Comparison of ENCODE assay signal across 6 cellular contexts in the genomic region with DNA sequence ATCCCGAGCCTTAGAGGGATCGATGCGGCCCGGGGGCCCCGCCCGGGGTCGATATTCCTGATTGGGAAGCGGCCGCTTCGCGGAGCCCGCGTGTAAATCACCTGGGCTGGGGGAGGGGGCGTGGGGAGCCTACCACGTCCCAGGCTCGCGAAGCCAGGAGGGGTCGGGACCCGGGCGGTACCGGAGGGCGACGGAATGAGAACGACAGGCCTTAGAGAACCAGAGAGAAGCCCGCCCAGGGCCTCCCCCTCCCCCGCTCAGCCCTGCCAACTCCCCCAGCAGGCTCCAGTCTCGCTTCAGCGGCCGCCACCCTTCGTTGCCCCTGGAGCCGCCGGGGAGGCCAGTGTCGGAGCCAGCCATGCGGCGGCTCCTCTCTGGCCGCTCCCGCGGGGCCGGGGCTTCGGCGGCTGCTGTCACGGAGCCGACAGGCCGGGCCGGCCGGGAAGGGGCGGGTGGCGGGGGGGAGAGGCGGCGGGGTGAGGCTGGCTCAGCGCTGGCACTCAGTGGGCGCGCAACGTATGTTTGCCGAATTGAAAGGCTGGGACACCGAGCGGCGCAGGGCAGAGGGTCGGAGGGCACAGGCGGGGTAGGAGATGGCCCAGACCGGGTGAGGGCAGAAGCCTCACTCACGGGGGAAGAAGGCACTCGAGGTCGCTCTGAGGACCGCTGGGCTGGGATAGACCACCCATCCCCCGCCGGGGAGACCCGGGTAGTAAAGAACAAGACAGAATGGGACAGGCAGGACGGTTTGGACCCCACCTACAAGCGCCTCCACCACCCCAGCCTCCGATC.
DNase-seq lines count a peak whose midpoint lies in the region; ATAC-seq, FAIRE-seq and TF ChIP-seq lines count a peak whose summit lies in the region.

No MANE protein-coding gene starts in this region.

- no peaks in the 10 kb centered on the region for H3K27me3 ChIP-seq in SU-DHL-6 (ENCODE audit: low read length)

- ATAC-seq in GM18858 (IDR thresholded peaks at IDR 0.05; ENCODE audit: unreplicated experiment) (no peak), HG03520 (IDR thresholded peaks at IDR 0.05; ENCODE audit: unreplicated experiment) (no peak)

- no peaks in the 10 kb centered on the region for H3K79me2 ChIP-seq in SU-DHL-6 (ENCODE audit: insufficient read depth, low read length)

- no peaks in the 10 kb centered on the region for H3K9me2 ChIP-seq in SU-DHL-6 (replicated peaks; ENCODE audit: insufficient read depth, low read length)

- H3F3A ChIP-seq in SU-DHL-6 (ENCODE audit: insufficient read depth): no peaks in the 10 kb centered on the region; the same call in 1 of the 2 replicates

- no peaks in the 10 kb centered on the region for H3K9me3 ChIP-seq in SU-DHL-6 (ENCODE audit: insufficient read depth, low read length)

- no peak overlapping the region for H3K27ac ChIP-seq in SU-DHL-6 (ENCODE audit: low read depth, low read length)

- H3K9ac ChIP-seq in SU-DHL-6 (ENCODE audit: low read length): peak overlapping the region; percentile 25; the same call in 1 of the 2 replicates

- H3K36me3 ChIP-seq in SU-DHL-6 (ENCODE audit: low read length): no peaks in the 10 kb centered on the region

- H3K4me3 ChIP-seq in SU-DHL-6 (ENCODE audit: insufficient read depth, low read length, poor library complexity, severe bottlenecking): peak overlapping the region; percentile 19

- DNase-seq in GM19239 (ENCODE audit: insufficient read length, low spot score): no peak
- DNase-seq in kidney glomerular epithelial cell (lab: John Stamatoyannopoulos, UW): peak; percentile 42
- no peak for DNase-seq in GOT3 (lab: John Stamatoyannopoulos, UW)

- FAIRE-seq in GM19239 (lab: Jason Lieb, UNC): peak; percentile 40

- peak overlapping the region; percentile 63 for H3K4me2 ChIP-seq in SU-DHL-6 (ENCODE audit: low read depth, low read length, poor library complexity, severe bottlenecking)

- TF ChIP-seq CTCF in SU-DHL-6 (IDR thresholded peaks at IDR 0.05; ENCODE audit: insufficient read depth, low read length, poor library complexity, severe bottlenecking): no peak

- H4K20me1 ChIP-seq in SU-DHL-6 (ENCODE audit: low read depth, low read length): no peaks in the 10 kb centered on the region

- no peak overlapping the region for H2AFZ ChIP-seq in SU-DHL-6 (ENCODE audit: low read depth, low read length, severe bottlenecking)
